25 cellular contexts compared by ENCODE assay signal in genomic region chr3:126464093-126464492, GRCh38. TPM values are rescaled to one million over a fixed set of nuclear protein-coding genes. Genes with fewer than 3 reads are reported as not detected.
DNase-seq lines count a peak whose midpoint lies in the region; ATAC-seq and TF ChIP-seq lines count a peak whose summit lies in the region.
"Had no signal": no experiment of that assay in that cellular context is flagged by ENCODE, and none has a peak within 500 bp of the region (broad histone marks: within the 10 kb centered on the region; RNA-seq: fewer than 3 reads in every experiment).

No MANE protein-coding gene starts in this region.

- H3K27ac ChIP-seq in RWPE2 (ENCODE audit: poor library complexity, severe bottlenecking) = no peak overlapping the region
- H3K27ac ChIP-seq in sigmoid colon = no peak overlapping the region
- H3K27ac ChIP-seq: colonic mucosa, esophagus squamous epithelium, lower lobe of right lung, neural progenitor cell, PC-9, thoracic aorta had no signal

- H3K27me3 ChIP-seq in Caco-2 (replicated peaks; ENCODE audit: control insufficient read depth, insufficient read depth, low read length) (no peaks in the 10 kb centered on the region), RWPE2 (ENCODE audit: insufficient read depth, poor library complexity, severe bottlenecking) (no peaks in the 10 kb centered on the region), sigmoid colon (no peaks in the 10 kb centered on the region)
- H3K27me3 ChIP-seq: colonic mucosa, esophagus squamous epithelium, neural progenitor cell had no signal

- peaks cover 47% of the 10 kb centered on the region for H3K36me3 Mint-ChIP-seq in Caco-2 (ENCODE audit: insufficient read depth, unreplicated experiment)

- peak overlapping the region; percentile 56 for H3K27ac Mint-ChIP-seq in Caco-2 (ENCODE audit: unreplicated experiment)
- H3K27ac Mint-ChIP-seq: CD4-positive, alpha-beta T cell; neural progenitor cell had no signal

- intact Hi-C loops in Caco-2 (cut with micrococcal nuclease; ENCODE audit: unreplicated experiment) (no loop called here), sigmoid colon (cut with DNase I) (no loop called here)

- CTCF ChIA-PET in Caco-2 (lab: Charles Lee) = no interaction called here

- no peak for TF ChIP-seq CTCF in Caco-2 (IDR thresholded peaks at IDR 0.05; ENCODE audit: insufficient read depth in 1 of 2, low read depth in 1 of 2, low read length in 1 of 2, severe bottlenecking in 1 of 2, unreplicated experiment in 1 of 2)
- TF ChIP-seq CTCF in RWPE2 (IDR thresholded peaks at IDR 0.05; ENCODE audit: poor library complexity, severe bottlenecking) = no peak
- no peak for TF ChIP-seq CTCF in sigmoid colon (IDR thresholded peaks at IDR 0.05)

- H3K36me3 ChIP-seq in Caco-2 (ENCODE audit: control insufficient read depth, insufficient read depth, low read length) (peaks cover 4% of the 10 kb centered on the region), RWPE2 (ENCODE audit: low read depth) (peaks cover 97% of the 10 kb centered on the region), sigmoid colon (peaks cover 40 to 100% (median 83%) of the 10 kb centered on the region in 4 donors)

- TF ChIP-seq EP300 in sigmoid colon (IDR thresholded peaks at IDR 0.05) = no peak

- H3K4me1 Mint-ChIP-seq in Caco-2 (ENCODE audit: low read depth, unreplicated experiment) = peaks cover 2% of the 10 kb centered on the region

- DNase-seq in Caco-2 (no peak), RWPE2 (ENCODE audit: low spot score) (peak; percentile 21), left lobe of liver (ENCODE audit: low spot score) (peak; percentile 67), sigmoid colon (peak; percentile 25), AG08396 (ENCODE audit: low spot score) (no peak), T-helper 1 cell (no peak)
- DNase-seq: activated CD4-positive, alpha-beta T cell treated with anti-CD3 and anti-CD28 coated beads, Interleukin-2, amount 50 U/mL, for 48 hours; activated naive CD4-positive, alpha-beta T cell treated with Interleukin-2 at 50 U/mL for 16 hours; amygdala; colonic mucosa; esophagus squamous epithelium; GDM1; IMR-90; kidney; lower lobe of right lung; NCI-H1105; NCI-H2029 treated with DMSO at 0.1 percent for 48 hours; PC-9; SHP77 treated with DMSO at 0.1 percent for 48 hours; stimulated activated CD4-positive, alpha-beta T cell treated with anti-CD3 and anti-CD28 coated beads, Interleukin-4, amount 100 ng/mL, for 1 hour; stimulated activated naive CD4-positive, alpha-beta T cell treated with Interleukin-2 at 50 U/mL for 16 hours had no signal

- H3K4me3 Mint-ChIP-seq in Caco-2 (ENCODE audit: unreplicated experiment) = no peak overlapping the region
- H3K4me3 Mint-ChIP-seq: CD4-positive, alpha-beta T cell; neural progenitor cell had no signal

- no peaks in the 10 kb centered on the region for H3K27me3 Mint-ChIP-seq in Caco-2 (ENCODE audit: insufficient read depth, unreplicated experiment)
- H3K27me3 Mint-ChIP-seq: CD4-positive, alpha-beta T cell had no signal

- H3K4me1 ChIP-seq in Caco-2 (no peaks in the 10 kb centered on the region), RWPE2 (ENCODE audit: insufficient read depth, poor library complexity, severe bottlenecking) (no peaks in the 10 kb centered on the region), sigmoid colon (peaks cover 0 to 27% (median 12%) of the 10 kb centered on the region in 4 donors)
- H3K4me1 ChIP-seq: colonic mucosa, neural progenitor cell had no signal

- H3K4me3 ChIP-seq in Caco-2 (ENCODE audit: low read depth, low read length) (no peak overlapping the region), RWPE2 (ENCODE audit: severe bottlenecking) (no peak overlapping the region), sigmoid colon (no peak overlapping the region)
- H3K4me3 ChIP-seq: colonic mucosa, esophagus squamous epithelium, lower lobe of right lung, neural progenitor cell, PC-9, thoracic aorta had no signal

- no TSS peak for BruUV-seq in Caco-2 (replicated peaks; lab: Mats Ljungman, UMichigan)

- TF ChIP-seq POLR2A in sigmoid colon (IDR thresholded peaks at IDR 0.05) = no peak

- 86 to 92% methylated on average over 4 of the region's 4 CpGs for WGBS in sigmoid colon, 2 donors

- H3K9me3 Mint-ChIP-seq in Caco-2 (ENCODE audit: unreplicated experiment) = no peaks in the 10 kb centered on the region
- H3K9me3 Mint-ChIP-seq: CD4-positive, alpha-beta T cell; neural progenitor cell had no signal

- POLR2A ChIA-PET in Caco-2 (lab: Charles Lee) = no interaction called here

- H3K9me3 ChIP-seq in Caco-2 (no peaks in the 10 kb centered on the region), RWPE2 (ENCODE audit: severe bottlenecking) (no peaks in the 10 kb centered on the region), sigmoid colon (no peaks in the 10 kb centered on the region)
- H3K9me3 ChIP-seq: colonic mucosa, esophagus squamous epithelium, lower lobe of right lung, thoracic aorta had no signal

- no peak for ATAC-seq in RWPE2 (ENCODE audit: low read depth)
- peak; percentile 43 for ATAC-seq in left lobe of liver
- no peak for ATAC-seq in GM19023 (IDR thresholded peaks at IDR 0.05; ENCODE audit: unreplicated experiment)

RNA-seq across cellular contexts. Expression of gene ZXDC, which starts 11.6 kb away (rescaled TPM):
- 28.1 and 28.7 TPM in 2 replicates for total RNA-seq in Caco-2 (2022)
- 21.5 TPM for total RNA-seq in left lobe of liver
- 10 to 100 TPM; 26.4 to 33.8 (median 28.9) TPM for total RNA-seq in sigmoid colon
- 10 to 100 TPM in 1 of 3 donors, 1 to 10 TPM in 2; 5.5 to 14.4 (median 6.0) TPM for polyA plus RNA-seq in sigmoid colon

RNA-seq across cellular contexts. Expression of gene UROC1, which starts 53.5 kb away (rescaled TPM):
- total RNA-seq in Caco-2 (2022) (not detected in 2 replicates), left lobe of liver (112 TPM), sigmoid colon (not detected)
- polyA plus RNA-seq in sigmoid colon = under 1 TPM in 1 of 3 donors, not detected in 2; 0.03 TPM
- total RNA-seq: CD4-positive, alpha-beta T cell; colonic mucosa; esophagus squamous epithelium; IMR-90; kidney; lower lobe of right lung; PC-9; thoracic aorta had no signal
- polyA plus RNA-seq: IMR-90 had no signal

RNA-seq across cellular contexts. Expression of gene CHST13, which starts 59.9 kb away (rescaled TPM):
- total RNA-seq in Caco-2 (2022) (17.0 and 25.3 TPM in 2 replicates), left lobe of liver (43.8 TPM), sigmoid colon (under 1 TPM in 1 of 4 donors, not detected in 3; 0.66 TPM)
- polyA plus RNA-seq in sigmoid colon = under 1 TPM; 0.25 to 0.60 (median 0.46) TPM
- total RNA-seq: CD4-positive, alpha-beta T cell; IMR-90; thoracic aorta had no signal
- polyA plus RNA-seq: IMR-90 had no signal

Comparison
In these comparisons a context has a peak if more than half of its experiments do, and no peak if none do; other contexts are left out.
1. DNase-seq: peak in RWPE2 (single experiment), left lobe of liver (single experiment) and sigmoid colon (single experiment); none in Caco-2 (0 of 2), AG08396 (single experiment) and T-helper 1 cell (0 of 5).
2. RNA of gene UROC1, which starts 53.5 kb away (total RNA-seq): 112 TPM in left lobe of liver (single experiment); not detected in Caco-2 and not detected in sigmoid colon; every median in the first group is over 100 times any median in the second.
3. RNA of gene CHST13, which starts 59.9 kb away (total RNA-seq): 43.8 TPM in left lobe of liver (single experiment) and 17.0 to 25.3 TPM in Caco-2; 0.66 TPM in sigmoid colon; every median in the first group is over 10 times any median in the second.